In the genomic region with DNA sequence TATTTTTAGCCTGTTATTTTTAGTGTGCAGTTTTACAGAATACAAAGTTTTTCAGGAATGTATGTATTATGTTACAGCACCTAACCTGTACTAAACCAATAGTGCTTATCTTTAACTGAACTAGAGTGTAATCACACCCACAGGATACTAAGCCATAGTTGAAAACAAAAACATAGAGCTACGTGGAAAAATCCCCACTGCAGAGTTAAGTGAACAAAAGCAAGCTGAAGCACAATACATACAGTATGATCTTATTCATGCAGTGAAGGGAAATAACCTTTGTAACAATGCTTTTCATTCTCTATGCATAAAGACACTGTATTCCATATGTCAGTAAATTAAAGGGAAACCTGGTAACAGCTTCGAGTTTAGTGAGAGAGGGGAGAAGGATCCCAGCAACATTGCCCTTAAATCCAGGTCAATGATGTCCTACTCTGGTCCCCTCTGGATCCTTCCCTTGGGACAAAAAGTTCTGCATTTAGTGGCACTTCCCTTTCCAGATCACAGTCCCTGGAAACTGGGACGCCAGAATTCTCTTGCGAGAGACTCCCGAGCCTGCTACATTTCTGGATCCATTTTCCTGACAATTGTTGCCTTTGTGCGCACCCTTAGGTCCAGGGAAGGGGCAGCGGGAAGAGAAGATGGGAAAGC, we compare ENCODE assay signal across 1 cellular context.
TF ChIP-seq lines count a peak whose summit lies in the region.

No MANE protein-coding gene starts in this region.

TF ChIP-seq in GM12878, 131 proteins besides CTCF, POLR2A, EP300 and RAD21 (continued from another document):
- TF ChIP-seq BACH1 (IDR thresholded peaks at IDR 0.05; ENCODE audit: borderline replicate concordance) (no peak), RAD51 (IDR thresholded peaks at IDR 0.05) (no peak), FOS (IDR thresholded peaks at IDR 0.05; ENCODE audit: borderline replicate concordance, extremely low read depth, insufficient read length) (no peak), ZNF622 (IDR thresholded peaks at IDR 0.05) (no peak), YBX1 (IDR thresholded peaks at IDR 0.05) (no peak), NBN (IDR thresholded peaks at IDR 0.05) (no peak), MEF2B (IDR thresholded peaks at IDR 0.05; ENCODE audit: partially characterized antibody, poor library complexity, severe bottlenecking) (peak; percentile 52), ZNF24 (IDR thresholded peaks at IDR 0.05) (peak; percentile 89), TAF1 (IDR thresholded peaks at IDR 0.05; ENCODE audit: borderline replicate concordance, low read depth, low read length) (no peak), EGR1 (IDR thresholded peaks at IDR 0.05; ENCODE audit: borderline replicate concordance in 1 of 2, low read depth in 2 of 2, low read length in 2 of 2) (no peak), BHLHE40 (IDR thresholded peaks at IDR 0.05; ENCODE audit: borderline replicate concordance in 1 of 2, low read depth in 2 of 2, low read length in 1 of 2) (0 out of 4 replicates have a peak, but pooled peaks of 1 of the 2 experiments have one; percentile 0), IKZF1 (conservative IDR thresholded peaks at IDR 0.05) (0 out of 2 replicates have a peak, but pooled peaks have one; percentile 30), IKZF2 (IDR thresholded peaks at IDR 0.05) (peak; percentile 29 to 51; a peak in 3 of 4 replicates), EED (IDR thresholded peaks at IDR 0.05; ENCODE audit: low read depth) (peak; percentile 29; the same call in 1 of the 2 replicates), RUNX3 (IDR thresholded peaks at IDR 0.05; ENCODE audit: low read length) (peak; percentile 3; the same call in 1 of the 2 replicates), RELA (IDR thresholded peaks at IDR 0.05; ENCODE audit: borderline replicate concordance, partially characterized antibody) (peak; percentile 31), PAX8 (IDR thresholded peaks at IDR 0.05) (no peak), ZNF384 (IDR thresholded peaks at IDR 0.05; ENCODE audit: borderline replicate concordance, low read depth, low read length) (no peak), CHD1 (IDR thresholded peaks at IDR 0.05; ENCODE audit: low read depth, low read length) (no peak), SPI1 (IDR thresholded peaks at IDR 0.05; ENCODE audit: borderline replicate concordance, insufficient read depth, low read depth, low read length) (peak; percentile 38; the same call in 1 of the 2 replicates), ATF7 (IDR thresholded peaks at IDR 0.05; ENCODE audit: low read depth) (peak; percentile 27; the same call in 1 of the 2 replicates), MTA2 (IDR thresholded peaks at IDR 0.05; ENCODE audit: low read depth) (peak; percentile 41), KAT2A (conservative IDR thresholded peaks at IDR 0.05; ENCODE audit: control insufficient read depth, low read depth, low read length) (no peak)
- TF ChIP-seq, protein P1, sequence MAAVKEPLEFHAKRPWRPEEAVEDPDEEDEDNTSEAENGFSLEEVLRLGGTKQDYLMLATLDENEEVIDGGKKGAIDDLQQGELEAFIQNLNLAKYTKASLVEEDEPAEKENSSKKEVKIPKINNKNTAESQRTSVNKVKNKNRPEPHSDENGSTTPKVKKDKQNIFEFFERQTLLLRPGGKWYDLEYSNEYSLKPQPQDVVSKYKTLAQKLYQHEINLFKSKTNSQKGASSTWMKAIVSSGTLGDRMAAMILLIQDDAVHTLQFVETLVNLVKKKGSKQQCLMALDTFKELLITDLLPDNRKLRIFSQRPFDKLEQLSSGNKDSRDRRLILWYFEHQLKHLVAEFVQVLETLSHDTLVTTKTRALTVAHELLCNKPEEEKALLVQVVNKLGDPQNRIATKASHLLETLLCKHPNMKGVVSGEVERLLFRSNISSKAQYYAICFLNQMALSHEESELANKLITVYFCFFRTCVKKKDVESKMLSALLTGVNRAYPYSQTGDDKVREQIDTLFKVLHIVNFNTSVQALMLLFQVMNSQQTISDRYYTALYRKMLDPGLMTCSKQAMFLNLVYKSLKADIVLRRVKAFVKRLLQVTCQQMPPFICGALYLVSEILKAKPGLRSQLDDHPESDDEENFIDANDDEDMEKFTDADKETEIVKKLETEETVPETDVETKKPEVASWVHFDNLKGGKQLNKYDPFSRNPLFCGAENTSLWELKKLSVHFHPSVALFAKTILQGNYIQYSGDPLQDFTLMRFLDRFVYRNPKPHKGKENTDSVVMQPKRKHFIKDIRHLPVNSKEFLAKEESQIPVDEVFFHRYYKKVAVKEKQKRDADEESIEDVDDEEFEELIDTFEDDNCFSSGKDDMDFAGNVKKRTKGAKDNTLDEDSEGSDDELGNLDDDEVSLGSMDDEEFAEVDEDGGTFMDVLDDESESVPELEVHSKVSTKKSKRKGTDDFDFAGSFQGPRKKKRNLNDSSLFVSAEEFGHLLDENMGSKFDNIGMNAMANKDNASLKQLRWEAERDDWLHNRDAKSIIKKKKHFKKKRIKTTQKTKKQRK (IDR thresholded peaks at IDR 0.05; ENCODE audit: low read depth, low read length), result no peak
- TF ChIP-seq, protein P2, sequence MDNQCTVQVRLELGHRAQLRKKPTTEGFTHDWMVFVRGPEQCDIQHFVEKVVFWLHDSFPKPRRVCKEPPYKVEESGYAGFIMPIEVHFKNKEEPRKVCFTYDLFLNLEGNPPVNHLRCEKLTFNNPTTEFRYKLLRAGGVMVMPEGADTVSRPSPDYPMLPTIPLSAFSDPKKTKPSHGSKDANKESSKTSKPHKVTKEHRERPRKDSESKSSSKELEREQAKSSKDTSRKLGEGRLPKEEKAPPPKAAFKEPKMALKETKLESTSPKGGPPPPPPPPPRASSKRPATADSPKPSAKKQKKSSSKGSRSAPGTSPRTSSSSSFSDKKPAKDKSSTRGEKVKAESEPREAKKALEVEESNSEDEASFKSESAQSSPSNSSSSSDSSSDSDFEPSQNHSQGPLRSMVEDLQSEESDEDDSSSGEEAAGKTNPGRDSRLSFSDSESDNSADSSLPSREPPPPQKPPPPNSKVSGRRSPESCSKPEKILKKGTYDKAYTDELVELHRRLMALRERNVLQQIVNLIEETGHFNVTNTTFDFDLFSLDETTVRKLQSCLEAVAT (IDR thresholded peaks at IDR 0.05), result no peak
- TF ChIP-seq, protein P3, sequence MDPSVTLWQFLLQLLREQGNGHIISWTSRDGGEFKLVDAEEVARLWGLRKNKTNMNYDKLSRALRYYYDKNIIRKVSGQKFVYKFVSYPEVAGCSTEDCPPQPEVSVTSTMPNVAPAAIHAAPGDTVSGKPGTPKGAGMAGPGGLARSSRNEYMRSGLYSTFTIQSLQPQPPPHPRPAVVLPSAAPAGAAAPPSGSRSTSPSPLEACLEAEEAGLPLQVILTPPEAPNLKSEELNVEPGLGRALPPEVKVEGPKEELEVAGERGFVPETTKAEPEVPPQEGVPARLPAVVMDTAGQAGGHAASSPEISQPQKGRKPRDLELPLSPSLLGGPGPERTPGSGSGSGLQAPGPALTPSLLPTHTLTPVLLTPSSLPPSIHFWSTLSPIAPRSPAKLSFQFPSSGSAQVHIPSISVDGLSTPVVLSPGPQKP (IDR thresholded peaks at IDR 0.05; ENCODE audit: low read depth, low read length), result no peak
- TF ChIP-seq, protein P4, sequence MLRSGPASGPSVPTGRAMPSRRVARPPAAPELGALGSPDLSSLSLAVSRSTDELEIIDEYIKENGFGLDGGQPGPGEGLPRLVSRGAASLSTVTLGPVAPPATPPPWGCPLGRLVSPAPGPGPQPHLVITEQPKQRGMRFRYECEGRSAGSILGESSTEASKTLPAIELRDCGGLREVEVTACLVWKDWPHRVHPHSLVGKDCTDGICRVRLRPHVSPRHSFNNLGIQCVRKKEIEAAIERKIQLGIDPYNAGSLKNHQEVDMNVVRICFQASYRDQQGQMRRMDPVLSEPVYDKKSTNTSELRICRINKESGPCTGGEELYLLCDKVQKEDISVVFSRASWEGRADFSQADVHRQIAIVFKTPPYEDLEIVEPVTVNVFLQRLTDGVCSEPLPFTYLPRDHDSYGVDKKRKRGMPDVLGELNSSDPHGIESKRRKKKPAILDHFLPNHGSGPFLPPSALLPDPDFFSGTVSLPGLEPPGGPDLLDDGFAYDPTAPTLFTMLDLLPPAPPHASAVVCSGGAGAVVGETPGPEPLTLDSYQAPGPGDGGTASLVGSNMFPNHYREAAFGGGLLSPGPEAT (IDR thresholded peaks at IDR 0.05; ENCODE audit: low read depth), result peak; percentile 29; the same call in 1 of the 2 replicates
- TF ChIP-seq, protein P5, sequence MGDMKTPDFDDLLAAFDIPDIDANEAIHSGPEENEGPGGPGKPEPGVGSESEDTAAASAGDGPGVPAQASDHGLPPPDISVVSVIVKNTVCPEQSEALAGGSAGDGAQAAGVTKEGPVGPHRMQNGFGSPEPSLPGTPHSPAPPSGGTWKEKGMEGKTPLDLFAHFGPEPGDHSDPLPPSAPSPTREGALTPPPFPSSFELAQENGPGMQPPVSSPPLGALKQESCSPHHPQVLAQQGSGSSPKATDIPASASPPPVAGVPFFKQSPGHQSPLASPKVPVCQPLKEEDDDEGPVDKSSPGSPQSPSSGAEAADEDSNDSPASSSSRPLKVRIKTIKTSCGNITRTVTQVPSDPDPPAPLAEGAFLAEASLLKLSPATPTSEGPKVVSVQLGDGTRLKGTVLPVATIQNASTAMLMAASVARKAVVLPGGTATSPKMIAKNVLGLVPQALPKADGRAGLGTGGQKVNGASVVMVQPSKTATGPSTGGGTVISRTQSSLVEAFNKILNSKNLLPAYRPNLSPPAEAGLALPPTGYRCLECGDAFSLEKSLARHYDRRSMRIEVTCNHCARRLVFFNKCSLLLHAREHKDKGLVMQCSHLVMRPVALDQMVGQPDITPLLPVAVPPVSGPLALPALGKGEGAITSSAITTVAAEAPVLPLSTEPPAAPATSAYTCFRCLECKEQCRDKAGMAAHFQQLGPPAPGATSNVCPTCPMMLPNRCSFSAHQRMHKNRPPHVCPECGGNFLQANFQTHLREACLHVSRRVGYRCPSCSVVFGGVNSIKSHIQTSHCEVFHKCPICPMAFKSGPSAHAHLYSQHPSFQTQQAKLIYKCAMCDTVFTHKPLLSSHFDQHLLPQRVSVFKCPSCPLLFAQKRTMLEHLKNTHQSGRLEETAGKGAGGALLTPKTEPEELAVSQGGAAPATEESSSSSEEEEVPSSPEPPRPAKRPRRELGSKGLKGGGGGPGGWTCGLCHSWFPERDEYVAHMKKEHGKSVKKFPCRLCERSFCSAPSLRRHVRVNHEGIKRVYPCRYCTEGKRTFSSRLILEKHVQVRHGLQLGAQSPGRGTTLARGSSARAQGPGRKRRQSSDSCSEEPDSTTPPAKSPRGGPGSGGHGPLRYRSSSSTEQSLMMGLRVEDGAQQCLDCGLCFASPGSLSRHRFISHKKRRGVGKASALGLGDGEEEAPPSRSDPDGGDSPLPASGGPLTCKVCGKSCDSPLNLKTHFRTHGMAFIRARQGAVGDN (IDR thresholded peaks at IDR 0.05), result peak; percentile 24; the same call in 1 of the 2 replicates
TF ChIP-seq in GM12878: peak in this region for 13.
